In the genomic region with DNA sequence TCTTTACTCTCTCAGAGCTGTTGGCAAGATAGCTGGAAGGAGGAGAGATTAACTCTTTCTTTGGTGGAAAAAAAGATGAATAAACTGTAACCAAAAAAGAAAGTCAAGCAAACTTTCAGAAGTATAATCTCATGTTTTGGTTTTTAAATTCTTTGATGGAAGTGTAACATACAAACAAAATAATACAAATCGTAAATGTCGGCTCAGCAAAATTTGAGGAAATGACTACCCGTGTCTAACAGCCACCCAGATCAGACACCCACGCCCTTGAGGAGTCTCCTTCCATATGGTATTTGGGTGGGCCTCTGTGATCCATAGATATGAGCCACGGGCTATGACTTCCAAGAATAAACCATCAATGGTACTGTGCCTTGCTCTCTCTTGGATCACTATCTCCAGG, we compare ENCODE assay signal across 36 cellular contexts. TPM values are rescaled to one million over a fixed set of nuclear protein-coding genes. Genes with fewer than 3 reads are reported as not detected.
"Had no signal": no experiment of that assay in that cellular context is flagged by ENCODE, and none has a peak within 500 bp of the region (broad histone marks: within the 10 kb centered on the region; RNA-seq: fewer than 3 reads in every experiment).

No MANE protein-coding gene starts in this region.

- H3K27ac ChIP-seq: esophagus squamous epithelium, heart right ventricle, left lung, neural progenitor cell, parathyroid adenoma, suprapubic skin, transverse colon, upper lobe of right lung, uterus had no signal

- ATAC-seq: effector memory CD8-positive, alpha-beta T cell; heart right ventricle; left cardiac atrium; mucosa of descending colon; natural killer cell treated with Interleukin-12 subunit alpha and Interleukin-12 subunit beta and Interleukin-15 and Interleukin-18, amount 100 ng/mL, for 72 hours; stimulated activated naive CD8-positive, alpha-beta T cell treated with anti-CD3 and anti-CD28 coated beads, Interleukin-15, amount 100 ng/mL, for 72 hours; upper lobe of right lung had no signal

- H3K4me3 Mint-ChIP-seq: effector memory CD8-positive, alpha-beta T cell; mesothelial cell of epicardium; naive B cell; natural killer cell treated with Interleukin-12 subunit alpha and Interleukin-12 subunit beta and Interleukin-15 and Interleukin-18, amount 100 ng/mL, for 72 hours; neural progenitor cell; stimulated activated naive CD8-positive, alpha-beta T cell treated with anti-CD3 and anti-CD28 coated beads, Interleukin-15, amount 100 ng/mL, for 72 hours had no signal

- H3K4me1 ChIP-seq: esophagus squamous epithelium, left lung, neural progenitor cell, parathyroid adenoma, suprapubic skin, transverse colon, upper lobe of right lung, uterus had no signal

- H3K36me3 Mint-ChIP-seq: mesothelial cell of epicardium; natural killer cell treated with Interleukin-12 subunit alpha and Interleukin-12 subunit beta and Interleukin-15 and Interleukin-18, amount 100 ng/mL, for 72 hours; neural progenitor cell had no signal

- DNase-seq: dermis blood vessel endothelial cell; effector memory CD8-positive, alpha-beta T cell; erythroblast; esophagus squamous epithelium; foreskin melanocyte; glutamatergic neuron; heart right ventricle; hippocampal formation; left cardiac atrium; left lung; mesenchymal stem cell; mucosa of descending colon; naive B cell; stimulated activated CD4-positive, alpha-beta T cell treated with anti-CD3 and anti-CD28 coated beads, Interleukin-12 subunit alpha, Interleukin-12 subunit beta, amount 100 ng/mL, for 4 hours; stimulated activated CD4-positive, alpha-beta T cell treated with anti-CD3 and anti-CD28 coated beads, Interleukin-1b, Interleukin-23, amount 100 ng/mL, for 48 hours; stimulated activated CD4-positive, alpha-beta T cell treated with anti-CD3 and anti-CD28 coated beads, Interleukin-4, amount 100 ng/mL, for 1 hour; stimulated activated CD8-positive, alpha-beta memory T cell treated with anti-CD3 and anti-CD28 coated beads, Interleukin-4, amount 100 ng/mL, for 48 hours; stimulated activated naive CD4-positive, alpha-beta T cell; stimulated activated naive CD8-positive, alpha-beta T cell treated with anti-CD3 and anti-CD28 coated beads, Interleukin-15, amount 100 ng/mL, for 72 hours; transverse colon; upper lobe of right lung; uterus had no signal

- H3K4me2 ChIP-seq: neural progenitor cell, smooth muscle cell had no signal

- H3K27me3 Mint-ChIP-seq: stimulated activated naive CD8-positive, alpha-beta T cell treated with anti-CD3 and anti-CD28 coated beads, Interleukin-15, amount 100 ng/mL, for 72 hours had no signal

- H3K9me3 Mint-ChIP-seq: effector memory CD8-positive, alpha-beta T cell; natural killer cell treated with Interleukin-12 subunit alpha and Interleukin-12 subunit beta and Interleukin-15 and Interleukin-18, amount 100 ng/mL, for 72 hours had no signal

- FAIRE-seq: endometrium, islet of Langerhans had no signal

- H3K27ac Mint-ChIP-seq: effector memory CD8-positive, alpha-beta T cell; mesothelial cell of epicardium; natural killer cell treated with Interleukin-12 subunit alpha and Interleukin-12 subunit beta and Interleukin-15 and Interleukin-18, amount 100 ng/mL, for 72 hours; progenitor cell of endocrine pancreas; stimulated activated naive CD8-positive, alpha-beta T cell treated with anti-CD3 and anti-CD28 coated beads, Interleukin-15, amount 100 ng/mL, for 72 hours had no signal

- H3K4me3 ChIP-seq: esophagus squamous epithelium, heart right ventricle, left lung, mucosa of descending colon, neural progenitor cell, smooth muscle cell, suprapubic skin, transverse colon, upper lobe of right lung, uterus had no signal

- H3K9me3 ChIP-seq: esophagus squamous epithelium, heart right ventricle, left lung, mucosa of descending colon, suprapubic skin, transverse colon, upper lobe of right lung, uterus had no signal

- H3K4me1 Mint-ChIP-seq: mesothelial cell of epicardium had no signal

RNA-seq across cellular contexts. Expression of a gene that starts 9.5 kb away (rescaled TPM):
- total RNA-seq: dermis blood vessel endothelial cell, kidney epithelial cell, lung microvascular endothelial cell, mesothelial cell of epicardium, osteoblast, progenitor cell of endocrine pancreas, smooth muscle cell had no signal
- polyA plus RNA-seq: smooth muscle cell had no signal

RNA-seq across cellular contexts. Expression of a gene that starts 11.9 kb away (rescaled TPM):
- total RNA-seq: dermis blood vessel endothelial cell; esophagus squamous epithelium; kidney epithelial cell; left cardiac atrium; lower leg skin; lung microvascular endothelial cell; mesothelial cell of epicardium; mucosa of descending colon; natural killer cell treated with Interleukin-12 subunit alpha and Interleukin-12 subunit beta and Interleukin-15 and Interleukin-18, amount 100 ng/mL, for 72 hours; osteoblast; progenitor cell of endocrine pancreas; sciatic nerve; smooth muscle cell; suprapubic skin; transverse colon; upper lobe of right lung; uterus had no signal
- polyA plus RNA-seq: heart right ventricle had no signal

RNA-seq across cellular contexts. Expression of a gene that starts 24.2 kb away (rescaled TPM):
- total RNA-seq: dermis blood vessel endothelial cell, kidney epithelial cell, lung microvascular endothelial cell, mesothelial cell of epicardium, osteoblast, progenitor cell of endocrine pancreas, smooth muscle cell, suprapubic skin had no signal
- polyA plus RNA-seq: smooth muscle cell had no signal

RNA-seq across cellular contexts. Expression of a gene that starts 36.7 kb away (rescaled TPM):
- total RNA-seq: dermis blood vessel endothelial cell; esophagus squamous epithelium; heart right ventricle; kidney epithelial cell; left cardiac atrium; lower leg skin; lung microvascular endothelial cell; mesothelial cell of epicardium; mucosa of descending colon; natural killer cell treated with Interleukin-12 subunit alpha and Interleukin-12 subunit beta and Interleukin-15 and Interleukin-18, amount 100 ng/mL, for 72 hours; osteoblast; progenitor cell of endocrine pancreas; sciatic nerve; smooth muscle cell; suprapubic skin; transverse colon; upper lobe of right lung; uterus had no signal
- polyA plus RNA-seq: heart right ventricle, smooth muscle cell had no signal
